23 cellular contexts compared by ENCODE assay signal in genomic region chr3:148315756-148316155, GRCh38.
"Had no signal": no experiment of that assay in that cellular context is flagged by ENCODE, and none has a peak within 500 bp of the region (broad histone marks: within the 10 kb centered on the region; RNA-seq: fewer than 3 reads in every experiment).

No MANE protein-coding gene starts in this region.

- H3K4me3 ChIP-seq: neural progenitor cell, right lobe of liver, skin epidermis, thyroid gland had no signal

- H3K27ac ChIP-seq: neural progenitor cell, right lobe of liver, skin epidermis, thyroid gland had no signal

- DNase-seq: activated B cell treated with CpG ODN at 0.5 μM for 24 hours; activated CD4-positive, alpha-beta memory T cell treated with anti-CD3 and anti-CD28 coated beads for 36 hours; activated CD4-positive, alpha-beta T cell treated with anti-CD3 and anti-CD28 coated beads for 48 hours; activated effector memory CD4-positive, alpha-beta T cell treated with Interleukin-2 at 50 U/mL for 16 hours; activated naive CD4-positive, alpha-beta T cell treated with anti-CD3 and anti-CD28 coated beads for 36 hours; activated naive CD8-positive, alpha-beta T cell treated with anti-CD3 and anti-CD28 coated beads, Interleukin-2, amount 10 ng/mL, durations not matched to agents 7 days and 5 days; activated T-cell treated with anti-CD3 and anti-CD28 coated beads, Interleukin-2, amount 50 U/mL, for 72 hours; amygdala; effector CD4-positive, alpha-beta T cell; erythroblast; head of caudate nucleus; hypothalamus; left ventricle myocardium superior; mammary epithelial cell; naive thymus-derived CD8-positive, alpha-beta T cell; posterior cingulate gyrus; right lobe of liver; stimulated activated CD4-positive, alpha-beta T cell treated with anti-CD3 and anti-CD28 coated beads, Interleukin-1b, Interleukin-23, amount 100 ng/mL, for 48 hours; substantia nigra; T-helper 2 cell; thyroid gland had no signal

- ATAC-seq: activated T-cell treated with anti-CD3 and anti-CD28 coated beads, Interleukin-2, amount 50 U/mL, for 72 hours; left ventricle myocardium superior; right lobe of liver had no signal
